Comparison of ENCODE assay signal across 8 cellular contexts in genomic region chr7:15561840-15562239, GRCh38. TPM values are rescaled to one million over a fixed set of nuclear protein-coding genes. Genes with fewer than 3 reads are reported as not detected.
A peak's percentile ranks its signal among the peaks of the same experiment; 100 is the strongest.
DNase-seq lines count a peak whose midpoint lies in the region; ATAC-seq lines count a peak whose summit lies in the region.

AGMO (minus strand) TSS chr7:15562015.

- H3K27me3 Mint-ChIP-seq in activated CD4-positive, alpha-beta T cell treated with anti-CD3 and anti-CD28 coated beads for 36 hours = no peaks in the 10 kb centered on the region

- intact Hi-C loops in head of caudate nucleus (cut with DNase I) (no loop called here), posterior vena cava (cut with DNase I) (no loop called here)
- intact Hi-C loops in activated CD4-positive, alpha-beta T cell treated with anti-CD3 and anti-CD28 coated beads for 36 hours (cut with DNase I, micrococcal nuclease) = no loop called here

- no peaks in the 10 kb centered on the region for H3K36me3 Mint-ChIP-seq in activated CD4-positive, alpha-beta T cell treated with anti-CD3 and anti-CD28 coated beads for 36 hours (ENCODE audit: low read depth)

- no peaks in the 10 kb centered on the region for H3K4me1 Mint-ChIP-seq in activated CD4-positive, alpha-beta T cell treated with anti-CD3 and anti-CD28 coated beads for 36 hours

- H3K4me3 Mint-ChIP-seq in activated CD4-positive, alpha-beta T cell treated with anti-CD3 and anti-CD28 coated beads for 36 hours = no peak within 1 kb of the TSS

- H3K9me3 Mint-ChIP-seq in activated CD4-positive, alpha-beta T cell treated with anti-CD3 and anti-CD28 coated beads for 36 hours (ENCODE audit: low read depth) = peaks cover 2% of the 10 kb centered on the region

- ATAC-seq in HG03025 (IDR thresholded peaks at IDR 0.05; ENCODE audit: low FRiP score, unreplicated experiment) (no peak), GM19035 (IDR thresholded peaks at IDR 0.05; ENCODE audit: unreplicated experiment) (no peak)
- ATAC-seq in activated CD4-positive, alpha-beta T cell treated with anti-CD3 and anti-CD28 coated beads for 36 hours = no peak

- CTCF ChIA-PET in activated CD4-positive, alpha-beta T cell treated with anti-CD3 and anti-CD28 coated beads for 36 hours (lab: Charles Lee) = interaction anchor here (1.4 kb wide), 1 partner anchor 12 kb away, joined by 3 read pairs; no protein-coding TSS in a partner anchor

- no peak within 1 kb of the TSS for H3K27ac Mint-ChIP-seq in activated CD4-positive, alpha-beta T cell treated with anti-CD3 and anti-CD28 coated beads for 36 hours

- DNase-seq in H4 (ENCODE audit: low spot score) = peak; percentile 36
- DNase-seq in SW480 (ENCODE audit: low spot score) = peak; percentile 31
- DNase-seq in head of caudate nucleus = peak; percentile 69 to 90 (median 80)
- DNase-seq in posterior vena cava (ENCODE audit: low spot score) = peak; percentile 86
- no peak for DNase-seq in GOT3 (lab: John Stamatoyannopoulos, UW)
- DNase-seq in activated CD4-positive, alpha-beta T cell treated with anti-CD3 and anti-CD28 coated beads for 36 hours = no peak

- POLR2A ChIA-PET in activated CD4-positive, alpha-beta T cell treated with anti-CD3 and anti-CD28 coated beads for 36 hours (lab: Charles Lee) = no interaction called here

RNA-seq across cellular contexts. Expression of gene AGMO, which starts in this region (rescaled TPM):
- total RNA-seq in H4 (2014; rRNA removed; shearing (Covaris generic)) = 0.12 TPM in 1 of 2 replicates, not detected in the other
- total RNA-seq in posterior vena cava = 1 to 10 TPM; 1.3 to 1.9 TPM
- total RNA-seq in activated CD4-positive, alpha-beta T cell treated with anti-CD3 and anti-CD28 coated beads for 36 hours = not detected

Comparison
In these comparisons a context has a peak if more than half of its experiments do, and no peak if none do; other contexts are left out.
1. Peak in DNase-seq in H4; RNA of the gene not detected or under 1 TPM.
2. DNase-seq: peak in SW480 (single experiment), head of caudate nucleus (42 of 42) and posterior vena cava (single experiment); none in GOT3 (single experiment) and activated CD4-positive, alpha-beta T cell treated with anti-CD3 and anti-CD28 coated beads for 36 hours (single experiment).